ENCODE assay signal across 13 cellular contexts in the genomic region with DNA sequence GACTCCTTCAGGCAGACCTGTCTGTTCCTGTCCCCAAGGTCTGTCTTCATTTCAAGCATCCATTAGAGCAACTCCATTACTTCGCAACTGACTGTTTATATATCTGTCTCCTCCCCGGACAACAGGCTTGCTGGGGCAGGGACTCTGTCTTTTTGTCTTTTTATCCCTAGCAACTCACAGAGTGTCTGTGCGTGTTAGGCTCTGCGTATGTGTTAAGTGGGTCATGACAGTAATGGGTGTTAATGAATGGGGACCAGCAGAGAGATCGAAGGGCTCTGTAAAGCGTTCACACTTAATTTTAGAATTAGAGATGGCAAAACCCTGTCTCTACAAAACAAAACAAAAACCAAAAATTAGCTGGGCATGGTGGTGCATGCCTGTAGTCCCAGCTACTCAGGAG. TPM values are rescaled to one million over a fixed set of nuclear protein-coding genes. Genes with fewer than 3 reads are reported as not detected.
DNase-seq lines count a peak whose midpoint lies in the region; ATAC-seq and TF ChIP-seq lines count a peak whose summit lies in the region.
"Had no signal": no experiment of that assay in that cellular context is flagged by ENCODE, and none has a peak within 500 bp of the region (broad histone marks: within the 10 kb centered on the region; RNA-seq: fewer than 3 reads in every experiment).

No MANE protein-coding gene starts in this region.

- ATAC-seq in GM18519 (IDR thresholded peaks at IDR 0.05; ENCODE audit: low FRiP score, unreplicated experiment) = no peak

- peaks cover 4% of the 10 kb centered on the region for H3K9me3 ChIP-seq in neural progenitor cell (ENCODE audit: low read depth)
- H3K9me3 ChIP-seq: Caco-2 had no signal

- H3K9ac ChIP-seq in neural progenitor cell = no peak overlapping the region

- no peak for TF ChIP-seq CTCF in Calu3 (IDR thresholded peaks at IDR 0.05; ENCODE audit: unreplicated experiment)
- no peak for TF ChIP-seq CTCF in chondrocyte (IDR thresholded peaks at IDR 0.05)
- no peak for TF ChIP-seq CTCF in neural progenitor cell (IDR thresholded peaks at IDR 0.05)

- no peak overlapping the region for H3K4me2 ChIP-seq in neural progenitor cell

- H3K4me3 Mint-ChIP-seq in Calu3 (ENCODE audit: low read depth, unreplicated experiment) (no peak overlapping the region), chondrocyte (ENCODE audit: unreplicated experiment) (peak overlapping the region; percentile 61), neural progenitor cell (no peak overlapping the region)
- H3K4me3 Mint-ChIP-seq: nephron had no signal

- H3K79me2 ChIP-seq in neural progenitor cell (ENCODE audit: low read depth) = no peaks in the 10 kb centered on the region

- H3K27ac Mint-ChIP-seq in Calu3 (ENCODE audit: unreplicated experiment) = peak overlapping the region; percentile 71
- peak overlapping the region; percentile 95 for H3K27ac Mint-ChIP-seq in chondrocyte (ENCODE audit: unreplicated experiment)
- H3K27ac Mint-ChIP-seq in neural progenitor cell = peak overlapping the region; percentile 31
- H3K27ac Mint-ChIP-seq: nephron had no signal

- H3K9me3 Mint-ChIP-seq in Calu3 (ENCODE audit: low read depth, unreplicated experiment) (no peaks in the 10 kb centered on the region), chondrocyte (ENCODE audit: low read depth) (peaks cover 9% of the 10 kb centered on the region), neural progenitor cell (peaks cover 8% of the 10 kb centered on the region)

- no peaks in the 10 kb centered on the region for H4K20me1 ChIP-seq in neural progenitor cell (ENCODE audit: low read depth)

- H3K36me3 Mint-ChIP-seq in Calu3 (ENCODE audit: insufficient read depth, unreplicated experiment) = peaks cover 5% of the 10 kb centered on the region
- no peaks in the 10 kb centered on the region for H3K36me3 Mint-ChIP-seq in chondrocyte (ENCODE audit: low read depth)
- H3K36me3 Mint-ChIP-seq in neural progenitor cell = no peaks in the 10 kb centered on the region

- no peak for DNase-seq in Calu3
- DNase-seq in NCI-H2227 treated with DMSO at 0.1 percent for 48 hours (lab: John Stamatoyannopoulos, UW) = peak; percentile 8
- DNase-seq in chondrocyte (ENCODE audit: low spot score) = no peak
- no peak for DNase-seq in neural progenitor cell (ENCODE audit: low spot score)
- no peak for DNase-seq in posterior cingulate gyrus
- no peak for DNase-seq in KBM-7
- DNase-seq: Caco-2; effector CD4-positive, alpha-beta T cell; NCI-H1048; NCI-H446 treated with DMSO at 0.1 percent for 48 hours had no signal

- no peak overlapping the region for H3K4me3 ChIP-seq in neural progenitor cell

- peaks cover 16% of the 10 kb centered on the region for H3F3A ChIP-seq in neural progenitor cell (ENCODE audit: low read depth)

- peaks cover 23% of the 10 kb centered on the region for H3K4me1 Mint-ChIP-seq in Calu3 (ENCODE audit: low read depth, unreplicated experiment)
- peaks cover 21% of the 10 kb centered on the region for H3K4me1 Mint-ChIP-seq in chondrocyte (ENCODE audit: low read depth)
- H3K4me1 Mint-ChIP-seq in neural progenitor cell = peaks cover 39% of the 10 kb centered on the region

- H2AFZ ChIP-seq in neural progenitor cell (replicated peaks) = peak overlapping the region; percentile 42

- H3K4me1 ChIP-seq in neural progenitor cell = peaks cover 17% of the 10 kb centered on the region
- H3K4me1 ChIP-seq: Caco-2 had no signal

- BruUV-seq in Calu3 (replicated peaks; lab: Mats Ljungman, UMichigan) = no TSS peak

- H3K27me3 Mint-ChIP-seq in Calu3 (ENCODE audit: unreplicated experiment) = no peaks in the 10 kb centered on the region
- no peaks in the 10 kb centered on the region for H3K27me3 Mint-ChIP-seq in chondrocyte (ENCODE audit: low read depth)
- H3K27me3 Mint-ChIP-seq in neural progenitor cell (ENCODE audit: insufficient read depth, low read depth) = peaks cover 15% of the 10 kb centered on the region

- in situ Hi-C loops in KBM-7 (cut with MboI; ENCODE audit: low pct_unique_long_range_greater_than_20kb, low sequenced_read_pairs) = no loop called here

- intact Hi-C loops in Calu3 (cut with micrococcal nuclease; ENCODE audit: unreplicated experiment) (no loop called here), posterior cingulate gyrus (cut with DNase I) (no loop called here)

- CTCF ChIA-PET in Calu3 (lab: Charles Lee) = interaction anchor here (0.6 to 2.0 kb wide), 4 partner anchors 12 to 93 kb away, joined by 3 to 6 read pairs (median 4); no protein-coding TSS in a partner anchor

- H3K27me3 ChIP-seq in neural progenitor cell = no peaks in the 10 kb centered on the region
- H3K27me3 ChIP-seq: tibial artery had no signal

- no peaks in the 10 kb centered on the region for H3K36me3 ChIP-seq in neural progenitor cell
- H3K36me3 ChIP-seq: tibial artery had no signal

- no peak overlapping the region for H3K27ac ChIP-seq in neural progenitor cell
- H3K27ac ChIP-seq: tibial artery had no signal

RNA-seq across cellular contexts. Expression of gene CARD11, which starts 16.2 kb away (rescaled TPM):
- total RNA-seq in Calu3 (2022) (79.2 and 87.2 TPM in 2 replicates), chondrocyte (0.39 to 1.8 TPM (median 1.7 TPM) in 3 replicates), neural progenitor cell (ENCODE audit: low replicate concordance) (0.75 and 0.87 TPM in 2 replicates)

Comparison
In these comparisons a context has a peak if more than half of its experiments do, and no peak if none do; other contexts are left out.
1. H3K27ac Mint-ChIP-seq: peak in every context shown above with its lines; median percentile 95 in chondrocyte; 71 in Calu3; 31 in neural progenitor cell.
2. RNA of gene CARD11, which starts 16.2 kb away (total RNA-seq): 79.2 to 87.2 TPM in Calu3; 0.39 to 1.8 TPM in chondrocyte and 0.75 to 0.87 TPM in neural progenitor cell; every median in the first group is over 10 times any median in the second.